In genomic region chr16:65118866-65119265, GRCh38 we compare ENCODE assay signal across 18 cellular contexts. TPM values are rescaled to one million over a fixed set of nuclear protein-coding genes. Genes with fewer than 3 reads are reported as not detected.
DNase-seq lines count a peak whose midpoint lies in the region; ATAC-seq and TF ChIP-seq lines count a peak whose summit lies in the region.
"Had no signal": no experiment of that assay in that cellular context is flagged by ENCODE, and none has a peak within 500 bp of the region (broad histone marks: within the 10 kb centered on the region; RNA-seq: fewer than 3 reads in every experiment).

No MANE protein-coding gene starts in this region.

- no peak for TF ChIP-seq POLR2A in spleen (IDR thresholded peaks at IDR 0.05)

- 20 to 40% (median 28%) methylated on average over 5 of the region's 5 CpGs for WGBS in spleen, 5 donors

- H3K27me3 ChIP-seq in lower lobe of right lung (ENCODE audit: low read depth): peaks cover 36% of the 10 kb centered on the region
- H3K27me3 ChIP-seq in spleen (replicated peaks in 1 of 7): peaks cover 0 to 53% (median 36%) of the 10 kb centered on the region in 7 donors
- H3K27me3 ChIP-seq in Karpas-422 (ENCODE audit: low read length): no peaks in the 10 kb centered on the region

- intact Hi-C loops in lower lobe of right lung (cut with DNase I) (no loop called here), spleen (cut with DNase I; ENCODE audit: low total_unique reads) (no loop called here)

- TF ChIP-seq CTCF in HFF-Myc (IDR thresholded peaks at IDR 0.05; ENCODE audit: low read depth, low read length, missing control alignments): no peak
- no peak for TF ChIP-seq CTCF in choroid plexus epithelial cell (conservative IDR thresholded peaks at IDR 0.05; ENCODE audit: low read depth, low read length)
- TF ChIP-seq CTCF in lower lobe of right lung (IDR thresholded peaks at IDR 0.05): no peak
- TF ChIP-seq CTCF in spleen (IDR thresholded peaks at IDR 0.05 in 8 of 11, conservative IDR thresholded peaks at IDR 0.05 in 3 of 11): no peak

- no peak overlapping the region for H3K9ac ChIP-seq in Karpas-422 (ENCODE audit: low read length)
- H3K9ac ChIP-seq: BLaER1 treated with 17β-estradiol and CSF1 and Interleukin-3, amounts not matched to agents 10 nM and 100 nM had no signal

- H3K36me3 ChIP-seq in lower lobe of right lung: no peaks in the 10 kb centered on the region
- no peaks in the 10 kb centered on the region for H3K36me3 ChIP-seq in spleen
- no peaks in the 10 kb centered on the region for H3K36me3 ChIP-seq in Karpas-422 (ENCODE audit: insufficient read depth, low read length)
- H3K36me3 ChIP-seq: BLaER1 treated with 17β-estradiol and CSF1 and Interleukin-3, amounts not matched to agents 10 nM and 100 nM had no signal

- DNase-seq in HFF-Myc (ENCODE audit: extremely low read depth, low read depth) (no peak), choroid plexus epithelial cell (ENCODE audit: low read depth) (no peak), lower lobe of right lung (no peak), spleen (no peak), NCI-H1694 (lab: John Stamatoyannopoulos, UW) (no peak), Karpas-422 (no peak)
- DNase-seq: central memory CD4-positive, alpha-beta T cell; DMS79 treated with DMSO at 0.1 percent for 48 hours; NCI-H2029; NCI-H526 treated with DMSO at 0.1 percent for 48 hours; stimulated activated naive CD8-positive, alpha-beta T cell treated with anti-CD3 and anti-CD28 coated beads, Interleukin-15, amount 100 ng/mL, for 72 hours; T-helper 2 cell had no signal

- no peak overlapping the region for H3K4me2 ChIP-seq in Karpas-422 (ENCODE audit: low read depth, low read length, poor library complexity, severe bottlenecking)
- H3K4me2 ChIP-seq: BLaER1 treated with 17β-estradiol and CSF1 and Interleukin-3, amounts not matched to agents 10 nM and 100 nM had no signal

- no peak overlapping the region for H2AFZ ChIP-seq in Karpas-422 (ENCODE audit: low read length)

- H3K4me1 ChIP-seq in lower lobe of right lung (peaks cover 9% of the 10 kb centered on the region), spleen (peaks cover 0 to 61% (median 28%) of the 10 kb centered on the region in 6 donors), Karpas-422 (ENCODE audit: low read length) (peaks cover 5% of the 10 kb centered on the region)

- no peak overlapping the region for H3K27ac ChIP-seq in lower lobe of right lung
- peak overlapping the region in 6 of 8 donors; percentile 82 to 97 (median 90) for H3K27ac ChIP-seq in spleen
- no peak overlapping the region for H3K27ac ChIP-seq in Karpas-422 (ENCODE audit: low read length)
- H3K27ac ChIP-seq: BLaER1 treated with 17β-estradiol and CSF1 and Interleukin-3, amounts not matched to agents 10 nM and 100 nM; epithelial cell of prostate had no signal

- H3K4me3 ChIP-seq in HFF-Myc (replicated peaks; ENCODE audit: low read depth, low read length) (peak overlapping the region; percentile 89), choroid plexus epithelial cell (ENCODE audit: low read depth, low read length) (peak overlapping the region; percentile 75), lower lobe of right lung (peak overlapping the region; percentile 59), spleen (peak overlapping the region in 6 of 8 donors; percentile 40 to 74 (median 50)), Karpas-422 (ENCODE audit: low read length) (no peak overlapping the region)
- H3K4me3 ChIP-seq: BLaER1 treated with 17β-estradiol and CSF1 and Interleukin-3, amounts not matched to agents 10 nM and 100 nM; lung had no signal

- ATAC-seq in lower lobe of right lung (no peak), HG03175 (IDR thresholded peaks at IDR 0.05; ENCODE audit: unreplicated experiment) (no peak), HG02610 (IDR thresholded peaks at IDR 0.05; ENCODE audit: unreplicated experiment) (no peak)
- ATAC-seq: HCT116; stimulated activated naive CD8-positive, alpha-beta T cell treated with anti-CD3 and anti-CD28 coated beads, Interleukin-15, amount 100 ng/mL, for 72 hours had no signal

- no peaks in the 10 kb centered on the region for H3K9me2 ChIP-seq in Karpas-422 (replicated peaks; ENCODE audit: insufficient read depth, low read length)

- H3K79me2 ChIP-seq in Karpas-422 (ENCODE audit: low read length): no peaks in the 10 kb centered on the region

- no peaks in the 10 kb centered on the region for H4K20me1 ChIP-seq in Karpas-422 (ENCODE audit: insufficient read depth, low read depth, low read length)

- no peaks in the 10 kb centered on the region for H3K9me3 ChIP-seq in lower lobe of right lung
- H3K9me3 ChIP-seq in spleen: no peaks in the 10 kb centered on the region
- H3K9me3 ChIP-seq in Karpas-422 (ENCODE audit: low read length): no peaks in the 10 kb centered on the region

RNA-seq across cellular contexts. Expression of gene CDH11, which starts 3.0 kb away (rescaled TPM):
- 94.1 TPM for total RNA-seq in lower lobe of right lung
- total RNA-seq in spleen: 100 to 1,000 TPM; 214 to 721 (median 462) TPM
- 10 to 100 TPM in 1 of 3 donors, 1 to 10 TPM in 2; 4.3 to 10.6 (median 4.5) TPM for polyA plus RNA-seq in spleen
- not detected in 2 replicates for total RNA-seq in Karpas-422 (2014; rRNA removed; shearing (Covaris generic); ENCODE audit: low replicate concordance)

Comparison
In these comparisons a context has a peak if more than half of its experiments do, and no peak if none do; other contexts are left out.
1. H3K27ac ChIP-seq: peak in spleen (6 of 8); none in lower lobe of right lung (single experiment) and Karpas-422 (single experiment).
2. RNA of gene CDH11, which starts 3.0 kb away (total RNA-seq): 214 to 721 TPM in spleen and 94.1 TPM in lower lobe of right lung (single experiment); not detected in Karpas-422; every median in the first group is over 10 times any median in the second.